In the genomic region with DNA sequence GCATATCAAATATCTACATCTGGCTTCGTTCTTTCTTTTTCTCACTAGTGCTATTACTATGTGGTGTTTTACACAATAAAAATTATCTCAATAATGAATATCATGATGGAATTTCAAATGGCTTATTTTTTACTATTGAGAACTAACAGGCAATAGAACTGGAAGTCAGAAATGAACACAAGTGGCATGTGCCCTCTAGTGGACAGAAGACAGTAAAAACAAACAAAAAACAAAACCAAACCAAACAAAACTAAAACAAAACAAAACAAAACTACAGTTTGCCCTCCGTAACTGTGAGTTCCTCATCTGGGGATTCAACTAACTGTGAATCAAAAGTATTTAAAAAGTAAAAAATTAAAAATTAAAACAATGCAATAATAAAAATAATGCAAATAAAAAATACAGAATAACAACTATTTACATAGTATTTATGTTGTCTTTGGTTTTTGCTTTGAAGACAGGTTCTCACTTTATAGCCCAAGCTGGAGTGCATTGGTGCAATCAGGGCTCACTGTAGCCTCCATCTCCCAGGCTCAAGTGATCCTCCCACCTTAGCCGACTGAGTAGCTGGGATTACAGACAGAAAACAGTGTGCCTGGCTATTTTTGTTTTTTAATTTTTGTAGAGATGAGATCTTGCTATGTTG, we compare ENCODE assay signal across 8 cellular contexts.
A peak's percentile ranks its signal among the peaks of the same experiment; 100 is the strongest.
DNase-seq lines count a peak whose midpoint lies in the region; ATAC-seq and TF ChIP-seq lines count a peak whose summit lies in the region.

No MANE protein-coding gene starts in this region.

- peak; percentile 92 for ATAC-seq in GM18520 (IDR thresholded peaks at IDR 0.05; ENCODE audit: unreplicated experiment)
- peak; percentile 91 for ATAC-seq in HG02885 (IDR thresholded peaks at IDR 0.05; ENCODE audit: poor library complexity, unreplicated experiment)
- no peak for ATAC-seq in upper lobe of left lung (ENCODE audit: low FRiP score in 2 of 2)

- CTCF ChIA-PET in A673 (lab: Charles Lee): no interaction called here

- H3K4me1 ChIP-seq in A673 (ENCODE audit: insufficient read depth, low read length, poor library complexity, severe bottlenecking): no peaks in the 10 kb centered on the region
- H3K4me1 ChIP-seq in fibroblast of lung (ENCODE audit: control insufficient read depth, extremely low read depth, insufficient read depth, low read length): no peaks in the 10 kb centered on the region
- H3K4me1 ChIP-seq in upper lobe of left lung: no peaks in the 10 kb centered on the region

- H3K36me3 ChIP-seq in A673 (ENCODE audit: insufficient read depth, low read length, poor library complexity, severe bottlenecking) (no peaks in the 10 kb centered on the region), fibroblast of lung (ENCODE audit: control insufficient read depth, insufficient read depth, low read length) (no peaks in the 10 kb centered on the region), upper lobe of left lung (no peaks in the 10 kb centered on the region)

- H3K4me2 ChIP-seq in fibroblast of lung (ENCODE audit: extremely low read depth, insufficient read depth, low read length): no peak overlapping the region

- H3K4me3 ChIP-seq in A673 (ENCODE audit: low read depth, low read length, poor library complexity, severe bottlenecking) (no peak overlapping the region), fibroblast of lung (replicated peaks in 1 of 4; ENCODE audit: control extremely low read depth in 1 of 4, insufficient read depth in 1 of 4, low read depth in 3 of 4, low read length in 4 of 4) (no peak overlapping the region), upper lobe of left lung (no peak overlapping the region)

- H4K20me1 ChIP-seq in fibroblast of lung (ENCODE audit: control insufficient read depth, extremely low read depth, insufficient read depth, low read length): no peaks in the 10 kb centered on the region

- no TSS peak for BruUV-seq in A673 (replicated peaks; lab: Mats Ljungman, UMichigan)

- intact Hi-C loops in A673 (cut with micrococcal nuclease; ENCODE audit: unreplicated experiment): loop anchor here (5.0 kb wide), 2 partner anchors 283 to 713 kb away; no protein-coding TSS in a partner anchor

- DNase-seq in A673 (ENCODE audit: low spot score) (peak; percentile 31), NCI-H446 treated with DMSO at 0.1 percent for 48 hours (lab: John Stamatoyannopoulos, UW) (peak; percentile 14), fibroblast of lung (ENCODE audit: low read depth in 2 of 2) (peak; percentile 1 to 17), upper lobe of left lung (no peak), NCI-H2107 treated with DMSO at 0.1 percent for 48 hours (lab: John Stamatoyannopoulos, UW; ENCODE audit: unreplicated experiment) (no peak)
- DNase-seq in stimulated activated CD4-positive, alpha-beta T cell treated with anti-CD3 and anti-CD28 coated beads, Interleukin-12 subunit alpha, Interleukin-12 subunit beta, amount 100 ng/mL, for 4 hours: no peak

- TF ChIP-seq CTCF in A673 (conservative IDR thresholded peaks at IDR 0.05; ENCODE audit: low read depth, low read length): peak; percentile 81
- peak; percentile 41 to 49 for TF ChIP-seq CTCF in fibroblast of lung (conservative IDR thresholded peaks at IDR 0.05 in 1 of 2, IDR thresholded peaks at IDR 0.05 in 1 of 2; ENCODE audit: low read depth in 1 of 2, low read length in 2 of 2)
- peak in 4 of 6 experiments; percentile 10 to 34 (median 24) for TF ChIP-seq CTCF in upper lobe of left lung (IDR thresholded peaks at IDR 0.05)

- H3K27me3 ChIP-seq in A673 (replicated peaks; ENCODE audit: insufficient read depth, low read depth, low read length, poor library complexity) (no peaks in the 10 kb centered on the region), fibroblast of lung (ENCODE audit: control insufficient read depth, insufficient read depth, low read length) (no peaks in the 10 kb centered on the region), upper lobe of left lung (no peaks in the 10 kb centered on the region)

- POLR2A ChIA-PET in A673 (lab: Charles Lee; ENCODE audit: low non-redundant PET): no interaction called here

- no peak overlapping the region for H2AFZ ChIP-seq in fibroblast of lung (ENCODE audit: low read length)

- H3K79me2 ChIP-seq in fibroblast of lung (ENCODE audit: control insufficient read depth, insufficient read depth, low read length): no peaks in the 10 kb centered on the region

- no peak for TF ChIP-seq EP300 in upper lobe of left lung (IDR thresholded peaks at IDR 0.05)

- 21 to 61% methylated on average over 3 of the region's 3 CpGs for WGBS in upper lobe of left lung, 2 donors

- H3K27ac ChIP-seq in A673 (ENCODE audit: low read depth, low read length, poor library complexity, severe bottlenecking) (no peak overlapping the region), fibroblast of lung (ENCODE audit: insufficient read depth, low read length) (no peak overlapping the region), upper lobe of left lung (no peak overlapping the region)

- H3K9ac ChIP-seq in fibroblast of lung (ENCODE audit: insufficient read depth, low read length): no peak overlapping the region

- H3K9me3 ChIP-seq in A673 (ENCODE audit: low read depth, low read length, poor library complexity, severe bottlenecking) (no peaks in the 10 kb centered on the region), fibroblast of lung (ENCODE audit: control insufficient read depth, insufficient read depth, low read depth, low read length) (no peaks in the 10 kb centered on the region), upper lobe of left lung (no peaks in the 10 kb centered on the region)

- no peak for TF ChIP-seq POLR2A in upper lobe of left lung (IDR thresholded peaks at IDR 0.05)

Comparison
In these comparisons a context has a peak if more than half of its experiments do, and no peak if none do; other contexts are left out.
1. DNase-seq: peak in A673 (single experiment), NCI-H446 treated with DMSO at 0.1 percent for 48 hours (single experiment) and fibroblast of lung (2 of 2); none in upper lobe of left lung (0 of 2), stimulated activated CD4-positive, alpha-beta T cell treated with anti-CD3 and anti-CD28 coated beads, Interleukin-12 subunit alpha, Interleukin-12 subunit beta, amount 100 ng/mL, for 4 hours (single experiment) and NCI-H2107 treated with DMSO at 0.1 percent for 48 hours (single experiment).
2. CTCF ChIP-seq: peak in every context shown above with its lines; median percentile 81 in A673; 45 in fibroblast of lung; 24 in upper lobe of left lung.
3. ATAC-seq: peak in GM18520 (single experiment) and HG02885 (single experiment); none in upper lobe of left lung (0 of 2).